ENCODE assay signal across 17 cellular contexts in the genomic region with DNA sequence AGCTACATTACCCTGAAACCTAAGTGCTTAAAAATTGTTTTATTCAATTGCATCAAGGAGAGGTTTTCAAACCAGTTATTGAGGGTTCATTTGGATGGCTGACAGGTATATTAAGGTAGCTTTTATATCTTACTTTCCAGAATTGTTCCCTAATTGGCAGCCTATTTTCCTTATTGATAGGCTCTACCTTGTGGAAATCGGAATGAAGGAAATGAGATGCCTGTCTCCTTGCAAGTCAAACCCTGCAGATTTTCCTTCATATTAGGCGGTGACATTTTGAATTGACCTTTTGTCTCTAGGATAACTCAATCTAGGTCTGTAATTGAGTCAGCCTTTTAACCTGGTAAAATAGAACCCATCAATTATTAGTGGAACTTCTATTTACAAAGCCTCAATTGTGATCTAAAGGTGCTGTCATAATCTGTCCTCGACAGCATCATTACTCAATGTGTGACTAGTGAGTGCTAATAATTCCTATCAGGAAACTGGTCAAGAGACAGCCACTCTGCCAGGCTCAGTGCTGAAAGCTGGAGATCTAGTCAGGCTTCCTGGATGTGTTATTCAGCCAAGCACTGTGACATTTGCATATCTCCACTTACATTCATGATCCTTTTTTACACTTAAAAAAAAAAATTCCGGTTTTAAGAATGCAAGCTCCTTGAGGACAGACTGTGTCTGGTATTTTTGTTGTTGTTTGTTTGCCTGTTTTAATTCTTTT. TPM values are rescaled to one million over a fixed set of nuclear protein-coding genes. Genes with fewer than 3 reads are reported as not detected.
DNase-seq lines count a peak whose midpoint lies in the region; ATAC-seq and TF ChIP-seq lines count a peak whose summit lies in the region.
"Had no signal": no experiment of that assay in that cellular context is flagged by ENCODE, and none has a peak within 500 bp of the region (broad histone marks: within the 10 kb centered on the region; RNA-seq: fewer than 3 reads in every experiment).

No MANE protein-coding gene starts in this region.

- in situ Hi-C loops in G401 (cut with HindIII; ENCODE audit: low sequenced_read_pairs) = no loop called here

- no peak overlapping the region for H3K27ac Mint-ChIP-seq in GM23338
- no peak overlapping the region for H3K27ac Mint-ChIP-seq in activated CD4-positive, alpha-beta memory T cell treated with anti-CD3 and anti-CD28 coated beads, Interleukin-2, amount 10 ng/mL, durations not matched to agents 7 days and 5 days
- H3K27ac Mint-ChIP-seq: CD4-positive, alpha-beta T cell; H9 had no signal

- H3K4me1 ChIP-seq in GM23338 (ENCODE audit: insufficient read depth) = no peaks in the 10 kb centered on the region
- H3K4me1 ChIP-seq: BE2C, Caco-2 had no signal

- no peaks in the 10 kb centered on the region; the same call in 2 of the 3 replicates for H3K4me1 Mint-ChIP-seq in GM23338
- no peaks in the 10 kb centered on the region for H3K4me1 Mint-ChIP-seq in activated CD4-positive, alpha-beta memory T cell treated with anti-CD3 and anti-CD28 coated beads, Interleukin-2, amount 10 ng/mL, durations not matched to agents 7 days and 5 days

- H3K4me3 ChIP-seq in GM23338 = no peak overlapping the region

- H4K20me1 ChIP-seq in GM23338 (replicated peaks; ENCODE audit: insufficient read depth) = no peaks in the 10 kb centered on the region

- POLR2A ChIA-PET in activated CD4-positive, alpha-beta memory T cell treated with anti-CD3 and anti-CD28 coated beads, Interleukin-2, amount 10 ng/mL, durations not matched to agents 7 days and 5 days (lab: Charles Lee) = no interaction called here

- DNase-seq in G401 (ENCODE audit: low spot score) = peak; percentile 65
- DNase-seq in GM23338 (ENCODE audit: low spot score) = peak; percentile 4
- peak; percentile 42 for DNase-seq in cerebellum (ENCODE audit: low spot score)
- DNase-seq in activated CD4-positive, alpha-beta memory T cell treated with anti-CD3 and anti-CD28 coated beads, Interleukin-2, amount 10 ng/mL, durations not matched to agents 7 days and 5 days = no peak
- no peak for DNase-seq in nucleus accumbens (lab: John Stamatoyannopoulos, UW)
- DNase-seq: ACHN; BE2C; Caco-2; CD4-positive, alpha-beta T cell; DMS153; DMS79; GF-D8; H9 had no signal

- ATAC-seq in GM23338 (no peak), HG02938 (IDR thresholded peaks at IDR 0.05; ENCODE audit: unreplicated experiment) (no peak)

- H3K27me3 ChIP-seq in GM23338 (ENCODE audit: insufficient read depth) = no peaks in the 10 kb centered on the region
- H3K27me3 ChIP-seq: BE2C had no signal

- H3K9me3 Mint-ChIP-seq in GM23338 = no peaks in the 10 kb centered on the region
- no peaks in the 10 kb centered on the region for H3K9me3 Mint-ChIP-seq in activated CD4-positive, alpha-beta memory T cell treated with anti-CD3 and anti-CD28 coated beads, Interleukin-2, amount 10 ng/mL, durations not matched to agents 7 days and 5 days
- H3K9me3 Mint-ChIP-seq: CD4-positive, alpha-beta T cell had no signal

- no peak overlapping the region for H3K4me3 Mint-ChIP-seq in GM23338
- H3K4me3 Mint-ChIP-seq in activated CD4-positive, alpha-beta memory T cell treated with anti-CD3 and anti-CD28 coated beads, Interleukin-2, amount 10 ng/mL, durations not matched to agents 7 days and 5 days = no peak overlapping the region
- H3K4me3 Mint-ChIP-seq: CD4-positive, alpha-beta T cell; H9 had no signal

- no peak overlapping the region for H3K27ac ChIP-seq in GM23338 (ENCODE audit: low read depth)

- H2AFZ ChIP-seq in GM23338 = no peak overlapping the region

- no peaks in the 10 kb centered on the region for H3K79me2 ChIP-seq in GM23338 (replicated peaks; ENCODE audit: insufficient read depth)

- H3K36me3 Mint-ChIP-seq in GM23338 (ENCODE audit: low read depth) = no peaks in the 10 kb centered on the region
- no peaks in the 10 kb centered on the region for H3K36me3 Mint-ChIP-seq in activated CD4-positive, alpha-beta memory T cell treated with anti-CD3 and anti-CD28 coated beads, Interleukin-2, amount 10 ng/mL, durations not matched to agents 7 days and 5 days (ENCODE audit: low read depth)

- H3K9me2 ChIP-seq in GM23338 (ENCODE audit: insufficient read depth) = no peaks in the 10 kb centered on the region

- CTCF ChIA-PET in activated CD4-positive, alpha-beta memory T cell treated with anti-CD3 and anti-CD28 coated beads, Interleukin-2, amount 10 ng/mL, durations not matched to agents 7 days and 5 days (lab: Charles Lee) = no interaction called here

- TF ChIP-seq CTCF in GM23338 (conservative IDR thresholded peaks at IDR 0.05; ENCODE audit: low read depth in 2 of 2) = no peak

- no peak overlapping the region for H3K4me2 ChIP-seq in GM23338

- no peaks in the 10 kb centered on the region for H3K27me3 Mint-ChIP-seq in GM23338 (ENCODE audit: insufficient read depth, low read depth, poor library complexity)
- H3K27me3 Mint-ChIP-seq in activated CD4-positive, alpha-beta memory T cell treated with anti-CD3 and anti-CD28 coated beads, Interleukin-2, amount 10 ng/mL, durations not matched to agents 7 days and 5 days = no peaks in the 10 kb centered on the region

- H3K36me3 ChIP-seq in GM23338 (ENCODE audit: insufficient read depth) = no peaks in the 10 kb centered on the region
- H3K36me3 ChIP-seq: BE2C had no signal

- H3F3A ChIP-seq in GM23338 (replicated peaks; ENCODE audit: low read depth) = no peaks in the 10 kb centered on the region

TF ChIP-seq in GM23338, 12 proteins besides CTCF, POLR2A, EP300 and RAD21 (continues in another document):
- TF ChIP-seq STAT1 (IDR thresholded peaks at IDR 0.05; ENCODE audit: unreplicated experiment) (no peak), JUNB (IDR thresholded peaks at IDR 0.05; ENCODE audit: unreplicated experiment) (no peak), EZH2phosphoT487 (IDR thresholded peaks at IDR 0.05; ENCODE audit: unreplicated experiment) (no peak), ZNF114 (CRISPR knock-in tag; IDR thresholded peaks at IDR 0.05) (no peak)
- TF ChIP-seq, protein P1, sequence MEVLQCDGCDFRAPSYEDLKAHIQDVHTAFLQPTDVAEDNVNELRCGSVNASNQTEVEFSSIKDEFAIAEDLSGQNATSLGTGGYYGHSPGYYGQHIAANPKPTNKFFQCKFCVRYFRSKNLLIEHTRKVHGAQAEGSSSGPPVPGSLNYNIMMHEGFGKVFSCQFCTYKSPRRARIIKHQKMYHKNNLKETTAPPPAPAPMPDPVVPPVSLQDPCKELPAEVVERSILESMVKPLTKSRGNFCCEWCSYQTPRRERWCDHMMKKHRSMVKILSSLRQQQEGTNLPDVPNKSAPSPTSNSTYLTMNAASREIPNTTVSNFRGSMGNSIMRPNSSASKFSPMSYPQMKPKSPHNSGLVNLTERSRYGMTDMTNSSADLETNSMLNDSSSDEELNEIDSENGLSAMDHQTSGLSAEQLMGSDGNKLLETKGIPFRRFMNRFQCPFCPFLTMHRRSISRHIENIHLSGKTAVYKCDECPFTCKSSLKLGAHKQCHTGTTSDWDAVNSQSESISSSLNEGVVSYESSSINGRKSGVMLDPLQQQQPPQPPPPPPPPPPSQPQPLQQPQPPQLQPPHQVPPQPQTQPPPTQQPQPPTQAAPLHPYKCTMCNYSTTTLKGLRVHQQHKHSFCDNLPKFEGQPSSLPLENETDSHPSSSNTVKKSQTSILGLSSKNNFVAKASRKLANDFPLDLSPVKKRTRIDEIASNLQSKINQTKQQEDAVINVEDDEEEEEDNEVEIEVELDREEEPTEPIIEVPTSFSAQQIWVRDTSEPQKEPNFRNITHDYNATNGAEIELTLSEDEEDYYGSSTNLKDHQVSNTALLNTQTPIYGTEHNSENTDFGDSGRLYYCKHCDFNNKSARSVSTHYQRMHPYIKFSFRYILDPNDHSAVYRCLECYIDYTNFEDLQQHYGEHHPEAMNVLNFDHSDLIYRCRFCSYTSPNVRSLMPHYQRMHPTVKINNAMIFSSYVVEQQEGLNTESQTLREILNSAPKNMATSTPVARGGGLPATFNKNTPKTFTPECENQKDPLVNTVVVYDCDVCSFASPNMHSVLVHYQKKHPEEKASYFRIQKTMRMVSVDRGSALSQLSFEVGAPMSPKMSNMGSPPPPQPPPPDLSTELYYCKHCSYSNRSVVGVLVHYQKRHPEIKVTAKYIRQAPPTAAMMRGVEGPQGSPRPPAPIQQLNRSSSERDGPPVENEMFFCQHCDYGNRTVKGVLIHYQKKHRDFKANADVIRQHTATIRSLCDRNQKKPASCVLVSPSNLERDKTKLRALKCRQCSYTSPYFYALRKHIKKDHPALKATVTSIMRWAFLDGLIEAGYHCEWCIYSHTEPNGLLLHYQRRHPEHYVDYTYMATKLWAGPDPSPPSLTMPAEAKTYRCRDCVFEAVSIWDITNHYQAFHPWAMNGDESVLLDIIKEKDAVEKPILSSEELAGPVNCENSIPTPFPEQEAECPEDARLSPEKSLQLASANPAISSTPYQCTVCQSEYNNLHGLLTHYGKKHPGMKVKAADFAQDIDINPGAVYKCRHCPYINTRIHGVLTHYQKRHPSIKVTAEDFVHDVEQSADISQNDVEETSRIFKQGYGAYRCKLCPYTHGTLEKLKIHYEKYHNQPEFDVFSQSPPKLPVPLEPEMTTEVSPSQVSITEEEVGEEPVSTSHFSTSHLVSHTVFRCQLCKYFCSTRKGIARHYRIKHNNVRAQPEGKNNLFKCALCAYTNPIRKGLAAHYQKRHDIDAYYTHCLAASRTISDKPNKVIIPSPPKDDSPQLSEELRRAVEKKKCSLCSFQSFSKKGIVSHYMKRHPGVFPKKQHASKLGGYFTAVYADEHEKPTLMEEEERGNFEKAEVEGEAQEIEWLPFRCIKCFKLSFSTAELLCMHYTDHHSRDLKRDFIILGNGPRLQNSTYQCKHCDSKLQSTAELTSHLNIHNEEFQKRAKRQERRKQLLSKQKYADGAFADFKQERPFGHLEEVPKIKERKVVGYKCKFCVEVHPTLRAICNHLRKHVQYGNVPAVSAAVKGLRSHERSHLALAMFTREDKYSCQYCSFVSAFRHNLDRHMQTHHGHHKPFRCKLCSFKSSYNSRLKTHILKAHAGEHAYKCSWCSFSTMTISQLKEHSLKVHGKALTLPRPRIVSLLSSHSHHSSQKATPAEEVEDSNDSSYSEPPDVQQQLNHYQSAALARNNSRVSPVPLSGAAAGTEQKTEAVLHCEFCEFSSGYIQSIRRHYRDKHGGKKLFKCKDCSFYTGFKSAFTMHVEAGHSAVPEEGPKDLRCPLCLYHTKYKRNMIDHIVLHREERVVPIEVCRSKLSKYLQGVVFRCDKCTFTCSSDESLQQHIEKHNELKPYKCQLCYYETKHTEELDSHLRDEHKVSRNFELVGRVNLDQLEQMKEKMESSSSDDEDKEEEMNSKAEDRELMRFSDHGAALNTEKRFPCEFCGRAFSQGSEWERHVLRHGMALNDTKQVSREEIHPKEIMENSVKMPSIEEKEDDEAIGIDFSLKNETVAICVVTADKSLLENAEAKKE (CRISPR knock-in tag; IDR thresholded peaks at IDR 0.05) = no peak

RNA-seq across cellular contexts. Expression of a gene that starts 20.1 kb away (rescaled TPM):
- not detected in 2 replicates for total RNA-seq in G401 (2014; rRNA removed; shearing (Covaris generic))
- 0.52 TPM in 1 of 2 replicates, not detected in the other for total RNA-seq in GM23338 (2014; rRNA removed; shearing (Covaris generic))
- polyA plus RNA-seq in GM23338 (2016; fragmentation: Nextera tagmentation; extraction: Ambion mirVana) = not detected in 2 replicates
- total RNA-seq in cerebellum = 15.9 TPM
- not detected for total RNA-seq in activated CD4-positive, alpha-beta memory T cell treated with anti-CD3 and anti-CD28 coated beads, Interleukin-2, amount 10 ng/mL, durations not matched to agents 7 days and 5 days
- total RNA-seq: Caco-2; CD4-positive, alpha-beta T cell; Daoy; H1; H9; HT-29 had no signal
- polyA plus RNA-seq: H1 had no signal

Comparison
In these comparisons a context has a peak if more than half of its experiments do, and no peak if none do; other contexts are left out.
1. DNase-seq: peak in G401 (single experiment), GM23338 (single experiment) and cerebellum (single experiment); none in activated CD4-positive, alpha-beta memory T cell treated with anti-CD3 and anti-CD28 coated beads, Interleukin-2, amount 10 ng/mL, durations not matched to agents 7 days and 5 days (single experiment) and nucleus accumbens (0 of 56).
2. RNA of a gene that starts 20.1 kb away (total RNA-seq): 15.9 TPM in cerebellum (single experiment); 0.52 TPM in GM23338, not detected in G401 and not detected in activated CD4-positive, alpha-beta memory T cell treated with anti-CD3 and anti-CD28 coated beads, Interleukin-2, amount 10 ng/mL, durations not matched to agents 7 days and 5 days; every median in the first group is over 10 times any median in the second.